In genomic region chr10:96832721-96833219, GRCh38 we compare ENCODE assay signal across 8 cellular contexts. TPM values are rescaled to one million over a fixed set of nuclear protein-coding genes. Genes with fewer than 3 reads are reported as not detected.
A peak's percentile ranks its signal among the peaks of the same experiment; 100 is the strongest.
DNase-seq lines count a peak whose midpoint lies in the region; ATAC-seq and TF ChIP-seq lines count a peak whose summit lies in the region.

No MANE protein-coding gene starts in this region.

- H3K9me3 ChIP-seq in duodenal mucosa (ENCODE audit: control insufficient read depth in 1 of 2, low read length in 2 of 2) (no peaks in the 10 kb centered on the region), lower lobe of right lung (no peaks in the 10 kb centered on the region)

- intact Hi-C loops in lower lobe of right lung (cut with DNase I) = no loop called here

- H3K4me3 ChIP-seq in duodenal mucosa (ENCODE audit: low read depth in 1 of 2, low read length in 2 of 2) (peak overlapping the region; percentile 88 to 89), lower lobe of right lung (peak overlapping the region; percentile 88)

- ATAC-seq in GM18858 (IDR thresholded peaks at IDR 0.05; ENCODE audit: unreplicated experiment) = peak; percentile 41
- peak; percentile 44 for ATAC-seq in HG03064 (IDR thresholded peaks at IDR 0.05; ENCODE audit: low read depth, unreplicated experiment)
- ATAC-seq in lower lobe of right lung = peak; percentile 85 to 91

- DNase-seq in AG08395 (ENCODE audit: low spot score) (peak; percentile 87), NCI-H345 treated with DMSO at 0.1 percent for 48 hours (lab: John Stamatoyannopoulos, UW; ENCODE audit: unreplicated experiment) (peak; percentile 51), lower lobe of right lung (peak; percentile 91)
- peak; percentile 81 to 82 for DNase-seq in activated CD4-positive, alpha-beta T cell treated with anti-CD3 and anti-CD28 coated beads, Interleukin-2, amount 50 U/mL, for 4 hours
- peak; percentile 77 to 81 for DNase-seq in stimulated activated CD4-positive, alpha-beta T cell treated with anti-CD3 and anti-CD28 coated beads, Interleukin-4, amount 100 ng/mL, for 48 hours (ENCODE audit: low read depth in 2 of 2)

- no peak for TF ChIP-seq CTCF in lower lobe of right lung (IDR thresholded peaks at IDR 0.05)

- peaks cover 28 to 36% of the 10 kb centered on the region in 2 donors for H3K4me1 ChIP-seq in duodenal mucosa (ENCODE audit: control insufficient read depth in 1 of 2, insufficient read depth in 2 of 2, low read length in 2 of 2)
- peaks cover 46% of the 10 kb centered on the region for H3K4me1 ChIP-seq in lower lobe of right lung

- peak overlapping the region; percentile 81 to 84 for H3K9ac ChIP-seq in duodenal mucosa (ENCODE audit: low read depth in 1 of 2, low read length in 2 of 2)

- H3K27me3 ChIP-seq in duodenal mucosa (ENCODE audit: control insufficient read depth in 1 of 2, insufficient read depth in 2 of 2, low read length in 2 of 2) (no peaks in the 10 kb centered on the region), lower lobe of right lung (ENCODE audit: low read depth) (no peaks in the 10 kb centered on the region)

- H3K27ac ChIP-seq in duodenal mucosa (ENCODE audit: low read depth, low read length) = peak overlapping the region; percentile 92
- peak overlapping the region; percentile 83 for H3K27ac ChIP-seq in lower lobe of right lung

- H3K36me3 ChIP-seq in duodenal mucosa (ENCODE audit: control insufficient read depth in 1 of 2, insufficient read depth in 2 of 2, low read length in 2 of 2) = no peaks in the 10 kb centered on the region
- no peaks in the 10 kb centered on the region for H3K36me3 ChIP-seq in lower lobe of right lung

RNA-seq across cellular contexts. Expression of gene LCOR, which starts 0.7 kb away (rescaled TPM):
- 34.7 TPM for total RNA-seq in lower lobe of right lung

Comparison
In these comparisons a context has a peak if more than half of its experiments do, and no peak if none do; other contexts are left out.
1. Peak in every context shown above with its lines: DNase-seq, ATAC-seq, H3K4me3 ChIP-seq and H3K27ac ChIP-seq.